ENCODE assay signal across 17 cellular contexts in genomic region chr10:72170263-72170662, GRCh38. TPM values are rescaled to one million over a fixed set of nuclear protein-coding genes. Genes with fewer than 3 reads are reported as not detected.
DNase-seq lines count a peak whose midpoint lies in the region; ATAC-seq, FAIRE-seq and TF ChIP-seq lines count a peak whose summit lies in the region.
"Had no signal": no experiment of that assay in that cellular context is flagged by ENCODE, and none has a peak within 500 bp of the region (broad histone marks: within the 10 kb centered on the region; RNA-seq: fewer than 3 reads in every experiment).

No MANE protein-coding gene starts in this region.

- H3K36me3 ChIP-seq in small intestine (ENCODE audit: control insufficient read depth in 2 of 2, insufficient read depth in 2 of 2, low read length in 2 of 2): no peaks in the 10 kb centered on the region
- H3K36me3 ChIP-seq in SJCRH30: no peaks in the 10 kb centered on the region
- H3K36me3 ChIP-seq: right lobe of liver had no signal

- H3K9me3 ChIP-seq in small intestine (ENCODE audit: control insufficient read depth, low read depth) (no peaks in the 10 kb centered on the region), SJCRH30 (replicated peaks) (no peaks in the 10 kb centered on the region)
- H3K9me3 ChIP-seq: right lobe of liver had no signal

- intact Hi-C loops in left ventricle myocardium superior (cut with micrococcal nuclease): no loop called here

- peak overlapping the region; percentile 44; the same call in 1 of the 2 replicates for H3K27ac Mint-ChIP-seq in HFFc6
- H3K27ac Mint-ChIP-seq: activated B cell treated with CpG ODN at 0.5 μM for 24 hours; activated naive CD8-positive, alpha-beta T cell had no signal

- 17 to 56% (median 42%) methylated on average over 4 of the region's 4 CpGs for WGBS in small intestine, 3 donors

- no peaks in the 10 kb centered on the region for H3K9me3 Mint-ChIP-seq in HFFc6
- H3K9me3 Mint-ChIP-seq: activated B cell treated with CpG ODN at 0.5 μM for 24 hours; dendritic cell treated with granulocyte-macrophage colony-stimulating factor and Interleukin-4, amounts not matched to agents 40 ng/mL and 50 ng/mL, for 4 days; naive thymus-derived CD8-positive, alpha-beta T cell had no signal

- H3K36me3 Mint-ChIP-seq in HFFc6 (ENCODE audit: low read depth): no peaks in the 10 kb centered on the region; the same call in 1 of the 2 replicates

- no peak for TF ChIP-seq CTCF in HFFc6 (IDR thresholded peaks at IDR 0.05)

- ATAC-seq in SK-N-SH treated with all-trans-retinoic acid at 6 μM for 48 hours (no peak), left ventricle myocardium superior (peak; percentile 32), HG03520 (IDR thresholded peaks at IDR 0.05; ENCODE audit: unreplicated experiment) (no peak), HG03175 (IDR thresholded peaks at IDR 0.05; ENCODE audit: unreplicated experiment) (no peak), GM18861 (IDR thresholded peaks at IDR 0.05; ENCODE audit: unreplicated experiment) (no peak)
- ATAC-seq: naive thymus-derived CD8-positive, alpha-beta T cell had no signal

- peak overlapping the region; percentile 32; the same call in 1 of the 2 replicates for H3K4me3 Mint-ChIP-seq in HFFc6
- H3K4me3 Mint-ChIP-seq: activated B cell treated with CpG ODN at 0.5 μM for 24 hours; activated naive CD8-positive, alpha-beta T cell; dendritic cell treated with granulocyte-macrophage colony-stimulating factor and Interleukin-4, amounts not matched to agents 40 ng/mL and 50 ng/mL, for 4 days; naive thymus-derived CD8-positive, alpha-beta T cell had no signal

- H3K27me3 Mint-ChIP-seq in HFFc6 (ENCODE audit: insufficient read depth): no peaks in the 10 kb centered on the region
- H3K27me3 Mint-ChIP-seq: activated B cell treated with CpG ODN at 0.5 μM for 24 hours; activated naive CD8-positive, alpha-beta T cell; dendritic cell treated with granulocyte-macrophage colony-stimulating factor and Interleukin-4, amounts not matched to agents 40 ng/mL and 50 ng/mL, for 4 days; naive thymus-derived CD8-positive, alpha-beta T cell had no signal

- H3K27me3 ChIP-seq in small intestine (ENCODE audit: control insufficient read depth in 2 of 2, insufficient read depth in 2 of 2, low read length in 2 of 2) (no peaks in the 10 kb centered on the region), SJCRH30 (no peaks in the 10 kb centered on the region)
- H3K27me3 ChIP-seq: right lobe of liver had no signal

- peaks cover 27% of the 10 kb centered on the region for H3K4me1 Mint-ChIP-seq in HFFc6 (ENCODE audit: low read depth)

- H3K4me3 ChIP-seq in small intestine (ENCODE audit: low read depth in 1 of 2, low read length in 2 of 2) (no peak overlapping the region), SJCRH30 (no peak overlapping the region)
- H3K4me3 ChIP-seq: right lobe of liver had no signal

- FAIRE-seq in small intestine (lab: Jason Lieb, UNC): no peak

- H3K27ac ChIP-seq in small intestine (ENCODE audit: low read depth in 1 of 2, low read length in 1 of 2): peak overlapping the region; percentile 45 to 73
- no peak overlapping the region for H3K27ac ChIP-seq in SJCRH30
- H3K27ac ChIP-seq: right lobe of liver had no signal

- H3K4me1 ChIP-seq in small intestine (ENCODE audit: control insufficient read depth in 2 of 2, insufficient read depth in 1 of 2, low read depth in 1 of 2, low read length in 1 of 2) (no peaks in the 10 kb centered on the region), SJCRH30 (no peaks in the 10 kb centered on the region)
- H3K4me1 ChIP-seq: right lobe of liver had no signal

- DNase-seq in HFFc6: no peak
- DNase-seq in left ventricle myocardium superior: no peak
- peak; percentile 96 for DNase-seq in small intestine
- DNase-seq in SJCRH30: no peak
- DNase-seq: activated B cell treated with CpG ODN at 0.5 μM for 24 hours; activated CD8-positive, alpha-beta memory T cell treated with anti-CD3 and anti-CD28 coated beads, Interleukin-2, amount 50 U/mL, for 48 hours; KBM-7; naive thymus-derived CD8-positive, alpha-beta T cell; NCI-H1694 treated with DMSO at 0.1 percent for 48 hours; right lobe of liver; stimulated activated naive CD4-positive, alpha-beta T cell treated with Interleukin-2 at 50 U/mL for 16 hours had no signal

TF ChIP-seq in SK-N-SH treated with all-trans-retinoic acid at 6 μM for 48 hours, 23 proteins besides CTCF, POLR2A, EP300 and RAD21:
- TF ChIP-seq ARNTL (CRISPR knock-in tag; IDR thresholded peaks at IDR 0.05; ENCODE audit: borderline replicate concordance, low read depth) (no peak), ISL1 (CRISPR knock-in tag; IDR thresholded peaks at IDR 0.05) (peak; percentile 41; the same call in 1 of the 2 replicates), ZNF565 (CRISPR knock-in tag; conservative IDR thresholded peaks at IDR 0.05; ENCODE audit: low read depth) (no peak)

RNA-seq across cellular contexts. Expression of gene ANAPC16, which starts 45.5 kb away (rescaled TPM):
- total RNA-seq in HFFc6 (2021; fragmentation: NEBNext Ultra II Directional; extraction: Animal tissue kit (Norgen Biotek cat#: 25700)): 10 to 100 TPM; 40.4 to 46.0 (median 40.7) TPM
- 260 TPM for total RNA-seq in left ventricle myocardium superior
- polyA plus RNA-seq in small intestine: 100 to 1,000 TPM; 112 to 176 (median 142) TPM
- total RNA-seq in SJCRH30 (2014; rRNA removed; shearing (Covaris generic)): 71.9 and 72.2 TPM in 2 replicates

RNA-seq across cellular contexts. Expression of gene ASCC1, which starts 45.8 kb away (rescaled TPM):
- 10 to 100 TPM; 21.0 to 29.6 (median 25.3) TPM for total RNA-seq in HFFc6 (2021; fragmentation: NEBNext Ultra II Directional; extraction: Animal tissue kit (Norgen Biotek cat#: 25700))
- 34.7 TPM for total RNA-seq in left ventricle myocardium superior
- polyA plus RNA-seq in small intestine: 10 to 100 TPM in 2 of 3 donors, 1 to 10 TPM in 1; 9.2 to 20.8 (median 11.3) TPM
- total RNA-seq in SJCRH30 (2014; rRNA removed; shearing (Covaris generic)): 30.0 and 34.9 TPM in 2 replicates
